ENCODE assay signal across 21 cellular contexts in the genomic region with DNA sequence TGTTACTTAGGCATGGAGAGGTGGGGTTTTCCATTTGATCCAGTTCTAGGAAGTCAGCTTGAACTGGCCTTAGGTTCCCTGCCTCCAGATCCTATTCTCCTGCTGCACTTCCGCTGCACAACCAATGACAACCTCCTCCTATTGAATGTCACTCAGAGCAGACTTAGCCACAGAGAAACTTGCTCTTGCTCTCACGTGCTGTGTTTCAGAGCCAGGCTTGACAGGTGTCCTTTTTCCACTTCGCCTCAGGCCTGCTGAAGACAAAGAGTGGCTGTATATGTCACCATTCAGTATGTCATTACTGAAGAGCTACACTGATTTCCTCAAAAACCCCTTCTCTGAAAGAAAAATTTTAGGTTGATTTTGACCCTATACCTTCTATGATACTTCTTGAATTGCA.
DNase-seq lines count a peak whose midpoint lies in the region; ATAC-seq and TF ChIP-seq lines count a peak whose summit lies in the region.
"Had no signal": no experiment of that assay in that cellular context is flagged by ENCODE, and none has a peak within 500 bp of the region (broad histone marks: within the 10 kb centered on the region; RNA-seq: fewer than 3 reads in every experiment).

No MANE protein-coding gene starts in this region.

- no peaks in the 10 kb centered on the region for H3K27me3 ChIP-seq in GM23338 (ENCODE audit: insufficient read depth)
- H3K27me3 ChIP-seq in H9 (ENCODE audit: insufficient read depth, low read length), result no peaks in the 10 kb centered on the region
- no peaks in the 10 kb centered on the region for H3K27me3 ChIP-seq in ectodermal cell (ENCODE audit: control insufficient read depth, insufficient read depth, low read length, poor library complexity, severe bottlenecking)
- no peaks in the 10 kb centered on the region for H3K27me3 ChIP-seq in neuron (ENCODE audit: insufficient read depth, low read length)
- H3K27me3 ChIP-seq in upper lobe of left lung, result no peaks in the 10 kb centered on the region

- H2AFZ ChIP-seq in GM23338 (peak overlapping the region; percentile 3; the same call in 1 of the 2 replicates), H9 (ENCODE audit: low read length) (no peak overlapping the region), neuron (ENCODE audit: low read depth, low read length) (peak overlapping the region; percentile 29)

- H3K27ac ChIP-seq in GM23338 (ENCODE audit: low read depth), result no peak overlapping the region
- no peak overlapping the region for H3K27ac ChIP-seq in H9 (ENCODE audit: insufficient read length, low read depth, low read length)
- peak overlapping the region; percentile 47 for H3K27ac ChIP-seq in ectodermal cell (ENCODE audit: insufficient read depth, low read depth, low read length, poor library complexity, severe bottlenecking)
- no peak overlapping the region for H3K27ac ChIP-seq in upper lobe of left lung
- H3K27ac ChIP-seq: RWPE1 had no signal

- no peak overlapping the region for H4K5ac ChIP-seq in H9 (ENCODE audit: insufficient read length, low read depth, low read length)

- H3K23ac ChIP-seq in H9 (ENCODE audit: insufficient read length, low read depth, low read length), result no peak overlapping the region

- no peak for DNase-seq in GM23338 (ENCODE audit: low spot score)
- DNase-seq in H9, result no peak
- DNase-seq in activated naive CD4-positive, alpha-beta T cell (lab: John Stamatoyannopoulos, UW), result no peak
- no peak for DNase-seq in upper lobe of left lung
- DNase-seq: C1 segment of cervical spinal cord; CD4-positive, alpha-beta memory T cell; COR-L47; GDM1; Kasumi-1; NCI-H1092 treated with DMSO at 0.1 percent for 48 hours; NCI-H1436; NCI-H1930; NCI-H526 treated with DMSO at 0.1 percent for 48 hours; SHP77; T-helper 1 cell had no signal

- no peak overlapping the region for H3K9ac ChIP-seq in H9 (ENCODE audit: extremely low read depth, insufficient read length, low read length)

- TF ChIP-seq EP300 in upper lobe of left lung (IDR thresholded peaks at IDR 0.05), result no peak

- H3K4me2 ChIP-seq in GM23338 (no peak overlapping the region), H9 (ENCODE audit: insufficient read depth, insufficient read length, low read length) (no peak overlapping the region)

- H3F3A ChIP-seq in GM23338 (replicated peaks; ENCODE audit: low read depth), result no peaks in the 10 kb centered on the region

- H3K27me3 Mint-ChIP-seq in GM23338 (ENCODE audit: insufficient read depth, low read depth, poor library complexity) (no peaks in the 10 kb centered on the region), H9 (ENCODE audit: low read depth) (no peaks in the 10 kb centered on the region)
- H3K27me3 Mint-ChIP-seq: CD4-positive, alpha-beta memory T cell had no signal

- H2BK120ac ChIP-seq in H9 (ENCODE audit: low read depth, low read length, poor library complexity, severe bottlenecking), result no peak overlapping the region

- H3K9me2 ChIP-seq in GM23338 (ENCODE audit: insufficient read depth), result peaks cover 6% of the 10 kb centered on the region; the same call in 1 of the 2 replicates

- H3K23me2 ChIP-seq in H9 (ENCODE audit: insufficient read length, low read depth, low read length, poor library complexity, severe bottlenecking), result no peaks in the 10 kb centered on the region

- H3K36me3 Mint-ChIP-seq in GM23338 (ENCODE audit: low read depth), result peaks cover 5% of the 10 kb centered on the region; the same call in 1 of the 3 replicates
- peaks cover 0 to 5% (median 2%) of the 10 kb centered on the region in 3 experiments; a peak in 3 of 7 replicates for H3K36me3 Mint-ChIP-seq in H9 (ENCODE audit: insufficient read depth in 1 of 3, low read depth in 3 of 3)
- H3K36me3 Mint-ChIP-seq: CD4-positive, alpha-beta memory T cell had no signal

- H3K4me3 Mint-ChIP-seq in GM23338, result no peak overlapping the region
- H3K4me3 Mint-ChIP-seq in H9, result no peak overlapping the region
- H3K4me3 Mint-ChIP-seq: CD4-positive, alpha-beta memory T cell had no signal

- no peak for ATAC-seq in GM23338
- ATAC-seq in GM18870 (IDR thresholded peaks at IDR 0.05; ENCODE audit: unreplicated experiment), result no peak
- ATAC-seq in upper lobe of left lung (ENCODE audit: low FRiP score in 2 of 2), result no peak
- ATAC-seq: GM12878 had no signal

- no peaks in the 10 kb centered on the region for H4K20me1 ChIP-seq in GM23338 (replicated peaks; ENCODE audit: insufficient read depth)
- no peaks in the 10 kb centered on the region for H4K20me1 ChIP-seq in H9 (ENCODE audit: control insufficient read depth, insufficient read depth, insufficient read length)

- no peak overlapping the region for H4K8ac ChIP-seq in H9 (replicated peaks; ENCODE audit: insufficient read length, low read depth, low read length)

- H3K4ac ChIP-seq in H9 (ENCODE audit: low read depth, low read length), result no peak overlapping the region

- no peaks in the 10 kb centered on the region for H3K79me1 ChIP-seq in H9 (ENCODE audit: insufficient read depth, low read depth, low read length, poor library complexity, severe bottlenecking)

- no peak overlapping the region for H3K18ac ChIP-seq in H9 (ENCODE audit: insufficient read length, low read depth, low read length)

- H3K9me3 ChIP-seq in H9 (ENCODE audit: control insufficient read depth, low read depth, low read length) (no peaks in the 10 kb centered on the region), ectodermal cell (ENCODE audit: control insufficient read depth, low read length) (no peaks in the 10 kb centered on the region), neuron (ENCODE audit: low read length) (no peaks in the 10 kb centered on the region), upper lobe of left lung (no peaks in the 10 kb centered on the region)

- H3K9me3 Mint-ChIP-seq in GM23338 (peaks cover 5% of the 10 kb centered on the region; the same call in 2 of the 3 replicates), H9 (peaks cover 0 to 7% of the 10 kb centered on the region in 2 experiments; a peak in 2 of 5 replicates)
- H3K9me3 Mint-ChIP-seq: CD4-positive, alpha-beta memory T cell had no signal

- H3K27ac Mint-ChIP-seq in GM23338 (0 out of 2 replicates have a peak overlapping the region, but pooled peaks have one; percentile 3), H9 (peak overlapping the region in 2 of 3 experiments; percentile 15 to 48; a peak in 2 of 7 replicates)

- no peak overlapping the region for H4K91ac ChIP-seq in H9 (ENCODE audit: insufficient read length, low read depth, low read length)

- H2AK5ac ChIP-seq in H9 (ENCODE audit: insufficient read length, low read length), result no peak overlapping the region

- H2BK20ac ChIP-seq in H9 (ENCODE audit: low read depth, low read length, poor library complexity, severe bottlenecking), result no peak overlapping the region

- H2BK5ac ChIP-seq in H9 (ENCODE audit: insufficient read length, low read length), result no peak overlapping the region

- no CpG with 5 or more reads among the region's 3 CpGs for WGBS in H9 (ENCODE audit: extremely low coverage, insufficient read length, low lambda C conversion rate)
- WGBS in ectodermal cell, 2 experiments, result 71 to 84% methylated on average over 3 of the region's 3 CpGs
- WGBS in upper lobe of left lung, 2 donors, result 63 to 74% methylated on average over 3 of the region's 3 CpGs

- no peak overlapping the region for H2BK15ac ChIP-seq in H9 (ENCODE audit: low read depth, low read length)

- TF ChIP-seq CTCF in GM23338 (conservative IDR thresholded peaks at IDR 0.05; ENCODE audit: low read depth in 2 of 2), result no peak
- TF ChIP-seq CTCF in H9 (conservative IDR thresholded peaks at IDR 0.05), result no peak
- no peak for TF ChIP-seq CTCF in upper lobe of left lung (IDR thresholded peaks at IDR 0.05)

- no peak overlapping the region for H3K4me3 ChIP-seq in GM23338
- H3K4me3 ChIP-seq in ectodermal cell (ENCODE audit: insufficient read depth, low read depth, low read length), result no peak overlapping the region
- no peak overlapping the region for H3K4me3 ChIP-seq in neuron (ENCODE audit: low read length)
- no peak overlapping the region for H3K4me3 ChIP-seq in upper lobe of left lung
- H3K4me3 ChIP-seq: GM12878, K562 had no signal

- H3K56ac ChIP-seq in H9 (ENCODE audit: insufficient read length, low read depth, low read length), result no peak overlapping the region

- H3K14ac ChIP-seq in H9 (ENCODE audit: insufficient read depth, low read length), result no peak overlapping the region

- no peak for TF ChIP-seq POLR2A in upper lobe of left lung (IDR thresholded peaks at IDR 0.05)

- H3K36me3 ChIP-seq in GM23338 (ENCODE audit: insufficient read depth), result no peaks in the 10 kb centered on the region
- no peaks in the 10 kb centered on the region for H3K36me3 ChIP-seq in ectodermal cell (ENCODE audit: control insufficient read depth, insufficient read depth, low read length)
- H3K36me3 ChIP-seq in neuron (ENCODE audit: insufficient read depth, low read length), result no peaks in the 10 kb centered on the region
- H3K36me3 ChIP-seq in upper lobe of left lung, result no peaks in the 10 kb centered on the region

- H3K4me1 ChIP-seq in GM23338 (ENCODE audit: insufficient read depth) (no peaks in the 10 kb centered on the region), H9 (ENCODE audit: insufficient read depth, low read length) (no peaks in the 10 kb centered on the region), ectodermal cell (ENCODE audit: control insufficient read depth, insufficient read depth, low read length) (no peaks in the 10 kb centered on the region), neuron (ENCODE audit: insufficient read depth, low read length) (peaks cover 13% of the 10 kb centered on the region), upper lobe of left lung (no peaks in the 10 kb centered on the region)

- H2BK12ac ChIP-seq in H9 (ENCODE audit: insufficient read length, low read depth, low read length), result no peak overlapping the region

- H3K4me1 Mint-ChIP-seq in GM23338, result peaks cover 3% of the 10 kb centered on the region; the same call in 2 of the 3 replicates
- peaks cover 9 to 11% of the 10 kb centered on the region in 2 experiments for H3K4me1 Mint-ChIP-seq in H9
- H3K4me1 Mint-ChIP-seq: CD4-positive, alpha-beta memory T cell had no signal

- no peaks in the 10 kb centered on the region for H3K79me2 ChIP-seq in GM23338 (replicated peaks; ENCODE audit: insufficient read depth)
- H3K79me2 ChIP-seq in H9 (ENCODE audit: insufficient read depth, low read length), result no peaks in the 10 kb centered on the region

- no peak overlapping the region for H3T11ph ChIP-seq in H9 (ENCODE audit: low read length)

TF ChIP-seq in GM23338, 12 proteins besides CTCF, POLR2A, EP300 and RAD21 (continues in another document):
- TF ChIP-seq POLR2AphosphoS5 (IDR thresholded peaks at IDR 0.05; ENCODE audit: low read depth) (no peak), NANOG (IDR thresholded peaks at IDR 0.05; ENCODE audit: borderline replicate concordance) (no peak)
